Comparison of ENCODE assay signal across 37 cellular contexts in genomic region chr16:46426336-46426735, GRCh38.
DNase-seq lines count a peak whose midpoint lies in the region; ATAC-seq, FAIRE-seq and TF ChIP-seq lines count a peak whose summit lies in the region.
"Had no signal": no experiment of that assay in that cellular context is flagged by ENCODE, and none has a peak within 500 bp of the region (broad histone marks: within the 10 kb centered on the region; RNA-seq: fewer than 3 reads in every experiment).

No MANE protein-coding gene starts in this region.

- H3K4me1 Mint-ChIP-seq in activated naive CD8-positive, alpha-beta T cell treated with anti-CD3 and anti-CD28 coated beads, Interleukin-2, amount 10 ng/mL, durations not matched to agents 7 days and 5 days, result no peaks in the 10 kb centered on the region
- no peaks in the 10 kb centered on the region for H3K4me1 Mint-ChIP-seq in activated naive CD8-positive, alpha-beta T cell treated with anti-CD3 and anti-CD28 coated beads, Interleukin-2, amount 50 U/mL, for 24 hours
- H3K4me1 Mint-ChIP-seq: B cell; CD14-positive monocyte; CD4-positive, alpha-beta memory T cell; CD4-positive, CD25-positive, alpha-beta regulatory T cell; CD8-positive, alpha-beta memory T cell had no signal

- H3K4me1 ChIP-seq in HEK293 (ENCODE audit: control insufficient read depth, insufficient read depth, low read length) (no peaks in the 10 kb centered on the region), K562 (replicated peaks in 1 of 2; ENCODE audit: control insufficient read depth in 2 of 2, insufficient read depth in 2 of 2, low read length in 2 of 2) (peaks cover 0 to 12% of the 10 kb centered on the region in 2 experiments; a peak in 1 of 5 replicates)
- H3K4me1 ChIP-seq: A549; BE2C; BLaER1; BLaER1 treated with 17β-estradiol and CSF1 and Interleukin-3, amounts not matched to agents 10 nM and 100 nM; Caco-2 had no signal

- H3K79me2 ChIP-seq in K562 (ENCODE audit: control insufficient read depth, insufficient read depth, low read length), result no peaks in the 10 kb centered on the region

- intact Hi-C loops in K562 (cut with micrococcal nuclease), result no loop called here

- no peaks in the 10 kb centered on the region for H3K36me3 Mint-ChIP-seq in activated naive CD8-positive, alpha-beta T cell treated with anti-CD3 and anti-CD28 coated beads, Interleukin-2, amount 10 ng/mL, durations not matched to agents 7 days and 5 days
- peaks cover 4% of the 10 kb centered on the region for H3K36me3 Mint-ChIP-seq in activated naive CD8-positive, alpha-beta T cell treated with anti-CD3 and anti-CD28 coated beads, Interleukin-2, amount 50 U/mL, for 24 hours (ENCODE audit: low read depth)
- H3K36me3 Mint-ChIP-seq: CD4-positive, CD25-positive, alpha-beta regulatory T cell; CD8-positive, alpha-beta T cell had no signal

- H4K20me1 ChIP-seq in K562 (replicated peaks; ENCODE audit: control insufficient read depth, insufficient read depth, low read length), result no peaks in the 10 kb centered on the region
- H4K20me1 ChIP-seq: BLaER1; BLaER1 treated with 17β-estradiol and CSF1 and Interleukin-3, amounts not matched to agents 10 nM and 100 nM had no signal

- POLR2A ChIA-PET in activated naive CD8-positive, alpha-beta T cell treated with anti-CD3 and anti-CD28 coated beads, Interleukin-2, amount 10 ng/mL, durations not matched to agents 7 days and 5 days (lab: Charles Lee), result no interaction called here
- POLR2A ChIA-PET in HEK293 (lab: Yijun Ruan, JAX) (no interaction called here), K562 (lab: Yijun Ruan, JAX) (no interaction called here)

- H2AFZ ChIP-seq in K562 (ENCODE audit: low read depth, low read length), result no peak overlapping the region

- in situ Hi-C loops in K562 (cut with MboI), result no loop called here

- no peak for TF ChIP-seq EP300 in K562 (IDR thresholded peaks at IDR 0.05; ENCODE audit: low read length)

- FAIRE-seq in K562 (lab: Jason Lieb, UNC) (no peak), colon (lab: Jason Lieb, UNC) (peak; percentile 82)
- FAIRE-seq: A204.1, D721Med had no signal

- H3K27ac Mint-ChIP-seq in activated naive CD8-positive, alpha-beta T cell treated with anti-CD3 and anti-CD28 coated beads, Interleukin-2, amount 10 ng/mL, durations not matched to agents 7 days and 5 days, result peak overlapping the region; percentile 48
- no peak overlapping the region for H3K27ac Mint-ChIP-seq in activated naive CD8-positive, alpha-beta T cell treated with anti-CD3 and anti-CD28 coated beads, Interleukin-2, amount 50 U/mL, for 24 hours
- H3K27ac Mint-ChIP-seq: B cell; CD14-positive monocyte; CD4-positive, alpha-beta memory T cell; CD4-positive, alpha-beta T cell; CD4-positive, CD25-positive, alpha-beta regulatory T cell; CD8-positive, alpha-beta memory T cell; CD8-positive, alpha-beta T cell had no signal

- CTCF ChIA-PET in HEK293 (lab: Yijun Ruan, JAX) (no interaction called here), K562 (lab: Yijun Ruan, JAX; ENCODE audit: low intra/inter-chr PET ratio) (no interaction called here)

- no peak overlapping the region for H3K9ac ChIP-seq in K562 (ENCODE audit: insufficient read depth in 1 of 2, low read depth in 2 of 2, low read length in 2 of 2)
- H3K9ac ChIP-seq: BLaER1; BLaER1 treated with 17β-estradiol and CSF1 and Interleukin-3, amounts not matched to agents 10 nM and 100 nM had no signal

- no peak for DNase-seq in activated naive CD8-positive, alpha-beta T cell treated with anti-CD3 and anti-CD28 coated beads, Interleukin-2, amount 10 ng/mL, durations not matched to agents 7 days and 5 days
- DNase-seq in activated naive CD8-positive, alpha-beta T cell treated with anti-CD3 and anti-CD28 coated beads, Interleukin-2, amount 50 U/mL, for 24 hours, result no peak
- no peak for DNase-seq in K562 (ENCODE audit: extremely low read depth in 1 of 4, low spot score in 3 of 4)
- DNase-seq in NCI-H1436 (lab: John Stamatoyannopoulos, UW), result no peak
- DNase-seq: 8988T; ACHN; AML-193; BE2C; C1 segment of cervical spinal cord; Caco-2; Calu3; CD4-positive, alpha-beta memory T cell; CD4-positive, alpha-beta T cell; CD4-positive, CD25-positive, alpha-beta regulatory T cell; CD8-positive, alpha-beta memory T cell; CD8-positive, alpha-beta T cell; COR-L47; DMS 273 treated with DMSO at 0.1 percent for 48 hours; DMS153; DMS53; DMS79; DMS79 treated with DMSO at 0.1 percent for 48 hours; DND-41; EL had no signal

- H3K27me3 ChIP-seq in K562 (ENCODE audit: control insufficient read depth in 2 of 2, insufficient read depth in 2 of 2, low read length in 2 of 2), result peaks cover 12 to 19% of the 10 kb centered on the region in 2 experiments; a peak in 2 of 5 replicates
- H3K27me3 ChIP-seq: BE2C; BLaER1; BLaER1 treated with 17β-estradiol and CSF1 and Interleukin-3, amounts not matched to agents 10 nM and 100 nM had no signal

- H3K9me3 ChIP-seq in HEK293 (ENCODE audit: control insufficient read depth, insufficient read depth, low read depth, low read length) (no peaks in the 10 kb centered on the region), K562 (replicated peaks; ENCODE audit: control insufficient read depth, insufficient read depth, low read depth, low read length) (no peaks in the 10 kb centered on the region)
- H3K9me3 ChIP-seq: A549, BE2C, Caco-2 had no signal

- no peaks in the 10 kb centered on the region for H3K36me3 ChIP-seq in HEK293 (ENCODE audit: control insufficient read depth in 2 of 2, insufficient read depth in 1 of 2, low read length in 2 of 2)
- no peaks in the 10 kb centered on the region for H3K36me3 ChIP-seq in K562 (ENCODE audit: control insufficient read depth, insufficient read depth, low read length)
- H3K36me3 ChIP-seq: BE2C; BLaER1; BLaER1 treated with 17β-estradiol and CSF1 and Interleukin-3, amounts not matched to agents 10 nM and 100 nM had no signal

- no peaks in the 10 kb centered on the region for H3K9me1 ChIP-seq in K562 (ENCODE audit: control insufficient read depth, insufficient read depth, low read length)

- no peak for TF ChIP-seq POLR2A in K562 (conservative IDR thresholded peaks at IDR 0.05)

- no peak for TF ChIP-seq CTCF in HEK293 (tag by site-specific recombination; IDR thresholded peaks at IDR 0.05)
- no peak for TF ChIP-seq CTCF in K562 (IDR thresholded peaks at IDR 0.05 in 2 of 3, conservative IDR thresholded peaks at IDR 0.05 in 1 of 3; ENCODE audit: insufficient read depth in 2 of 3, low read depth in 1 of 3, low read length in 3 of 3)

- no peak overlapping the region for H3K27ac ChIP-seq in HEK293 (ENCODE audit: extremely low read depth, low read depth, low read length)
- no peak overlapping the region for H3K27ac ChIP-seq in K562 (ENCODE audit: extremely low read depth, low read depth, low read length)
- H3K27ac ChIP-seq: 22Rv1; A549; BLaER1; BLaER1 treated with 17β-estradiol and CSF1 and Interleukin-3, amounts not matched to agents 10 nM and 100 nM; C4-2B had no signal

- WGBS in K562 (ENCODE audit: insufficient coverage, low coverage, missing lambda C conversion rate), result 0% methylated on average over 1 of the region's 1 CpG

- peaks cover 17% of the 10 kb centered on the region for H3K27me3 Mint-ChIP-seq in activated naive CD8-positive, alpha-beta T cell treated with anti-CD3 and anti-CD28 coated beads, Interleukin-2, amount 10 ng/mL, durations not matched to agents 7 days and 5 days
- H3K27me3 Mint-ChIP-seq in activated naive CD8-positive, alpha-beta T cell treated with anti-CD3 and anti-CD28 coated beads, Interleukin-2, amount 50 U/mL, for 24 hours, result peaks cover 10% of the 10 kb centered on the region
- H3K27me3 Mint-ChIP-seq: B cell; CD4-positive, CD25-positive, alpha-beta regulatory T cell had no signal

- TF ChIP-seq RAD21 in K562 (CRISPR knock-in tag; conservative IDR thresholded peaks at IDR 0.05 in 1 of 2, IDR thresholded peaks at IDR 0.05 in 1 of 2), result no peak

- H3K4me2 ChIP-seq in K562 (ENCODE audit: insufficient read depth, low read length), result no peak overlapping the region
- H3K4me2 ChIP-seq: A549; BLaER1; BLaER1 treated with 17β-estradiol and CSF1 and Interleukin-3, amounts not matched to agents 10 nM and 100 nM had no signal

- peaks cover 9% of the 10 kb centered on the region for H3K9me3 Mint-ChIP-seq in activated naive CD8-positive, alpha-beta T cell treated with anti-CD3 and anti-CD28 coated beads, Interleukin-2, amount 10 ng/mL, durations not matched to agents 7 days and 5 days
- peaks cover 18% of the 10 kb centered on the region for H3K9me3 Mint-ChIP-seq in activated naive CD8-positive, alpha-beta T cell treated with anti-CD3 and anti-CD28 coated beads, Interleukin-2, amount 50 U/mL, for 24 hours

- ATAC-seq in activated naive CD8-positive, alpha-beta T cell treated with anti-CD3 and anti-CD28 coated beads, Interleukin-2, amount 10 ng/mL, durations not matched to agents 7 days and 5 days (ENCODE audit: low read depth), result no peak
- no peak for ATAC-seq in activated naive CD8-positive, alpha-beta T cell treated with anti-CD3 and anti-CD28 coated beads, Interleukin-2, amount 50 U/mL, for 24 hours
- ATAC-seq in K562, result no peak
- ATAC-seq in HG02870 (IDR thresholded peaks at IDR 0.05; ENCODE audit: unreplicated experiment), result no peak
- ATAC-seq in HG03095 (IDR thresholded peaks at IDR 0.05; ENCODE audit: unreplicated experiment), result no peak
- ATAC-seq: A549; CD8-positive, alpha-beta T cell had no signal

- BruUV-seq in K562 (replicated peaks; lab: Mats Ljungman, UMichigan), result no TSS peak

- no peak overlapping the region for H3K4me3 Mint-ChIP-seq in activated naive CD8-positive, alpha-beta T cell treated with anti-CD3 and anti-CD28 coated beads, Interleukin-2, amount 10 ng/mL, durations not matched to agents 7 days and 5 days
- H3K4me3 Mint-ChIP-seq in activated naive CD8-positive, alpha-beta T cell treated with anti-CD3 and anti-CD28 coated beads, Interleukin-2, amount 50 U/mL, for 24 hours, result no peak overlapping the region
- H3K4me3 Mint-ChIP-seq: B cell; CD4-positive, alpha-beta memory T cell; CD4-positive, alpha-beta T cell; CD4-positive, CD25-positive, alpha-beta regulatory T cell; CD8-positive, alpha-beta memory T cell; CD8-positive, alpha-beta T cell had no signal

- no peak overlapping the region for H3K4me3 ChIP-seq in HEK293 (ENCODE audit: low read depth, low read length)
- no peak overlapping the region for H3K4me3 ChIP-seq in K562
- H3K4me3 ChIP-seq: A549; BLaER1; BLaER1 treated with 17β-estradiol and CSF1 and Interleukin-3, amounts not matched to agents 10 nM and 100 nM had no signal

TF ChIP-seq in HEK293, 187 proteins besides CTCF, POLR2A, EP300 and RAD21:
- TF ChIP-seq PRDM1 (tag by site-specific recombination; IDR thresholded peaks at IDR 0.05) (peak; percentile 86), ZFHX2 (tag by site-specific recombination; conservative IDR thresholded peaks at IDR 0.05) (no peak), ZNF19 (tag by site-specific recombination; IDR thresholded peaks at IDR 0.05; ENCODE audit: low read depth) (no peak)
